15 cellular contexts compared by ENCODE assay signal in the genomic region with DNA sequence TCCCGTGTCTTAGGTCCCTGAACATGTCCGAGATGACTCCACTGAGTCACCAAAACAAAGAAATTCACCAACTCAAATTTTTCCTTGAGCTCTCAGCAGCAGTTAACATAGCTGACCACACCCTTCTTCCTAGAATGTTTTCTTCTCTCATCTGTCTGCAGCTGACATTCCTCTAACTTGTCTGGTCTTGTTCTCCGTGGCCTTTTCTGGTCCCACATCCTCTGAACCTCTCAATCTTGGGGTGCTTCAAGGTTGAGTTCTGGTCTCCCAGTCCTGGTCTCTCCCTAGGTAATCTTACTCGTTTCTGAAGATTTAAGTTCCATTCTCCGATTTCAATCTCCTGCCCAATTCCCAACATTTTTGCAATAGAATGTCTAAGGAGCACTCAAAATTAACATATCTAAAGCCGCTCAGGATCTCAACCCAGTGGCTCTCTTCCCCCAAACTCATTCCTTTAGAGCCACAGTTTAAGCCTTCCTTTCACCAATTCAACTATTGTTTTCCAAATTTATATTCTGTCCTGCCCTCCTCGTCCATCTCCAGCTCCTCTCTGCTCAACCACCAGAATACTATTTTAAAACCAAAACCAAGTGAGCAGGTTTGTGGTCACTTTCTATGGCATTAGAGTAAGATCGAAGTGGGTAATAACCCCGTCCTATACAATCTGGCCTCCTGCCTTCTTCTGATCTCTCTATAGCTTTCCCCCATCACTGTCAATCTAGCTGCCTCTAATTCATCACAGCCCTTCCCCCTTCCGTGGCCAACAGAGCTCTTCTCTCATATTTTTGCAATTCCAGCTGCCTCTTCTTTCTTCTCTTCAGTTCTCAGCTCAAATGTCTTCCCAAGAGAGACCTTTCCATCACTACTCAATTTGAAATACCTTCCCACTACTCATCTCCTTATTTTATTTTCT. TPM values are rescaled to one million over a fixed set of nuclear protein-coding genes. Genes with fewer than 3 reads are reported as not detected.
A peak's percentile ranks its signal among the peaks of the same experiment; 100 is the strongest.
DNase-seq lines count a peak whose midpoint lies in the region; FAIRE-seq and TF ChIP-seq lines count a peak whose summit lies in the region.
"Had no signal": no experiment of that assay in that cellular context is flagged by ENCODE, and none has a peak within 500 bp of the region (broad histone marks: within the 10 kb centered on the region; RNA-seq: fewer than 3 reads in every experiment).

No MANE protein-coding gene starts in this region.

- no peak overlapping the region; the same call in 1 of the 2 replicates for H3K14ac ChIP-seq in H9 (ENCODE audit: insufficient read depth, low read length)

- H3K4me1 Mint-ChIP-seq in H9 (peaks cover 42% of the 10 kb centered on the region in 2 experiments), astrocyte (ENCODE audit: low read depth, unreplicated experiment) (peaks cover 31% of the 10 kb centered on the region)
- H3K4me1 Mint-ChIP-seq: activated naive CD8-positive, alpha-beta T cell treated with anti-CD3 and anti-CD28 coated beads, Interleukin-2, amount 10 ng/mL, durations not matched to agents 7 days and 5 days had no signal

- no peak overlapping the region for H2BK15ac ChIP-seq in H9 (ENCODE audit: low read depth, low read length)

- H3K79me2 ChIP-seq in H9 (ENCODE audit: insufficient read depth, low read length) (peaks cover 9% of the 10 kb centered on the region; the same call in 1 of the 2 replicates), astrocyte (ENCODE audit: insufficient read depth, low read length) (no peaks in the 10 kb centered on the region)

- no peaks in the 10 kb centered on the region for H3K27me3 Mint-ChIP-seq in H9 (ENCODE audit: low read depth)
- H3K27me3 Mint-ChIP-seq in astrocyte (ENCODE audit: low read depth, unreplicated experiment): no peaks in the 10 kb centered on the region
- H3K27me3 Mint-ChIP-seq: activated naive CD8-positive, alpha-beta T cell treated with anti-CD3 and anti-CD28 coated beads, Interleukin-2, amount 10 ng/mL, durations not matched to agents 7 days and 5 days had no signal

- no peak overlapping the region for H3K56ac ChIP-seq in H9 (ENCODE audit: insufficient read length, low read depth, low read length)

- no peak overlapping the region for H3K23ac ChIP-seq in H9 (ENCODE audit: insufficient read length, low read depth, low read length)

- H2AK5ac ChIP-seq in H9 (ENCODE audit: insufficient read length, low read length): no peak overlapping the region

- H3K36me3 Mint-ChIP-seq in H9 (ENCODE audit: insufficient read depth in 1 of 3, low read depth in 3 of 3): peaks cover 28 to 32% (median 29%) of the 10 kb centered on the region in 3 experiments
- peaks cover 13% of the 10 kb centered on the region for H3K36me3 Mint-ChIP-seq in astrocyte (ENCODE audit: low read depth, unreplicated experiment)
- H3K36me3 Mint-ChIP-seq: activated naive CD8-positive, alpha-beta T cell treated with anti-CD3 and anti-CD28 coated beads, Interleukin-2, amount 10 ng/mL, durations not matched to agents 7 days and 5 days had no signal

- H2AFZ ChIP-seq in H9 (ENCODE audit: low read length) (no peak overlapping the region), astrocyte (ENCODE audit: low read depth, low read length) (no peak overlapping the region)

- peak overlapping the region; percentile 65 for H3K4me2 ChIP-seq in H9 (ENCODE audit: insufficient read depth, insufficient read length, low read length)
- no peak overlapping the region for H3K4me2 ChIP-seq in astrocyte (ENCODE audit: low read length)
- H3K4me2 ChIP-seq: SK-N-SH had no signal

- H3K9ac ChIP-seq in H9 (ENCODE audit: extremely low read depth, insufficient read length, low read length): peak overlapping the region; percentile 79
- H3K9ac ChIP-seq in astrocyte (ENCODE audit: low read length): no peak overlapping the region
- H3K9ac ChIP-seq: SK-N-SH had no signal

- no peak overlapping the region for H3K4ac ChIP-seq in H9 (ENCODE audit: low read depth, low read length)

- no peak overlapping the region for H3T11ph ChIP-seq in H9 (ENCODE audit: low read length)

- no peak overlapping the region for H4K5ac ChIP-seq in H9 (ENCODE audit: insufficient read length, low read depth, low read length)

- H3K27ac Mint-ChIP-seq in H9 (peak overlapping the region; percentile 81 to 100 (median 99)), astrocyte (ENCODE audit: unreplicated experiment) (peak overlapping the region; percentile 97)
- H3K27ac Mint-ChIP-seq: activated naive CD8-positive, alpha-beta T cell treated with anti-CD3 and anti-CD28 coated beads, Interleukin-2, amount 10 ng/mL, durations not matched to agents 7 days and 5 days had no signal

- no peak overlapping the region for H4K91ac ChIP-seq in H9 (ENCODE audit: insufficient read length, low read depth, low read length)

- peak overlapping the region; percentile 54 for H2BK5ac ChIP-seq in H9 (ENCODE audit: insufficient read length, low read length)

- H3K4me3 Mint-ChIP-seq in H9 (peak overlapping the region; percentile 73 to 76), astrocyte (ENCODE audit: unreplicated experiment) (peak overlapping the region; percentile 87)
- H3K4me3 Mint-ChIP-seq: activated naive CD8-positive, alpha-beta T cell treated with anti-CD3 and anti-CD28 coated beads, Interleukin-2, amount 10 ng/mL, durations not matched to agents 7 days and 5 days had no signal

- peaks cover 3% of the 10 kb centered on the region for H3K79me1 ChIP-seq in H9 (ENCODE audit: insufficient read depth, low read depth, low read length, poor library complexity, severe bottlenecking)

- peaks cover 6% of the 10 kb centered on the region for H3K23me2 ChIP-seq in H9 (ENCODE audit: insufficient read length, low read depth, low read length, poor library complexity, severe bottlenecking)

- H3K9me3 Mint-ChIP-seq in H9 (no peaks in the 10 kb centered on the region; a peak in 1 of 5 replicates), astrocyte (ENCODE audit: unreplicated experiment) (no peaks in the 10 kb centered on the region)

- no peaks in the 10 kb centered on the region for H3K36me3 ChIP-seq in astrocyte (ENCODE audit: insufficient read depth, low read length)
- H3K36me3 ChIP-seq in small intestine (ENCODE audit: control insufficient read depth in 2 of 2, insufficient read depth in 2 of 2, low read length in 2 of 2): no peaks in the 10 kb centered on the region

- H3K18ac ChIP-seq in H9 (ENCODE audit: insufficient read length, low read depth, low read length): peak overlapping the region; percentile 88

- peaks cover 3% of the 10 kb centered on the region; the same call in 1 of the 2 replicates for H3K4me1 ChIP-seq in H9 (ENCODE audit: insufficient read depth, low read length)
- no peaks in the 10 kb centered on the region for H3K4me1 ChIP-seq in astrocyte (ENCODE audit: insufficient read depth, low read length)
- no peaks in the 10 kb centered on the region for H3K4me1 ChIP-seq in small intestine (ENCODE audit: control insufficient read depth in 2 of 2, insufficient read depth in 1 of 2, low read depth in 1 of 2, low read length in 1 of 2)

- H3K4me3 ChIP-seq in astrocyte (ENCODE audit: insufficient read depth, low read depth, low read length): no peak overlapping the region
- H3K4me3 ChIP-seq in small intestine (ENCODE audit: low read depth in 1 of 2, low read length in 2 of 2): no peak overlapping the region
- H3K4me3 ChIP-seq: coronary artery had no signal

- TF ChIP-seq CTCF in H9 (conservative IDR thresholded peaks at IDR 0.05) (no peak), astrocyte (IDR thresholded peaks at IDR 0.05; ENCODE audit: insufficient read depth, low read depth, low read length) (no peak)

- DNase-seq in H9 (peak; percentile 64), astrocyte (ENCODE audit: low read depth) (no peak), iPS DF 4.7 (ENCODE audit: extremely low read depth, low spot score) (peak; percentile 90), urothelium cell line (ENCODE audit: low spot score) (peak; percentile 42), NCI-H1048 (lab: John Stamatoyannopoulos, UW) (no peak), NCI-H1417 (lab: John Stamatoyannopoulos, UW) (no peak), small intestine (no peak)
- DNase-seq: activated naive CD8-positive, alpha-beta T cell treated with anti-CD3 and anti-CD28 coated beads, Interleukin-2, amount 10 ng/mL, durations not matched to agents 7 days and 5 days; foreskin melanocyte; SK-N-SH had no signal

- H2BK20ac ChIP-seq in H9 (ENCODE audit: low read depth, low read length, poor library complexity, severe bottlenecking): no peak overlapping the region

- no peaks in the 10 kb centered on the region for H3K27me3 ChIP-seq in H9 (ENCODE audit: insufficient read depth, low read length)
- H3K27me3 ChIP-seq in astrocyte (ENCODE audit: insufficient read depth, low read length): no peaks in the 10 kb centered on the region
- no peaks in the 10 kb centered on the region for H3K27me3 ChIP-seq in small intestine (ENCODE audit: control insufficient read depth in 2 of 2, insufficient read depth in 2 of 2, low read length in 2 of 2)

- no CpG with 5 or more reads among the region's 10 CpGs for WGBS in H9 (ENCODE audit: extremely low coverage, insufficient read length, low lambda C conversion rate)
- 52 to 55% (median 55%) methylated on average over 10 of the region's 10 CpGs for WGBS in small intestine, 3 donors

- no peaks in the 10 kb centered on the region for H4K20me1 ChIP-seq in H9 (ENCODE audit: control insufficient read depth, insufficient read depth, insufficient read length)
- no peaks in the 10 kb centered on the region for H4K20me1 ChIP-seq in astrocyte (ENCODE audit: insufficient read depth, low read length)

- H3K9me3 ChIP-seq in H9 (ENCODE audit: control insufficient read depth, low read depth, low read length): no peaks in the 10 kb centered on the region
- peaks cover 4% of the 10 kb centered on the region for H3K9me3 ChIP-seq in astrocyte (ENCODE audit: insufficient read depth, low read depth, low read length)
- H3K9me3 ChIP-seq in small intestine (ENCODE audit: control insufficient read depth, low read depth): peaks cover 3% of the 10 kb centered on the region
- H3K9me3 ChIP-seq: SK-N-SH had no signal

- no peak for FAIRE-seq in astrocyte (lab: Jason Lieb, UNC)
- no peak for FAIRE-seq in urothelium cell line (lab: Jason Lieb, UNC)
- FAIRE-seq in small intestine (lab: Jason Lieb, UNC): no peak

- H4K8ac ChIP-seq in H9 (replicated peaks; ENCODE audit: insufficient read length, low read depth, low read length): no peak overlapping the region

- H3K27ac ChIP-seq in H9 (ENCODE audit: insufficient read length, low read depth, low read length): peak overlapping the region; percentile 97
- H3K27ac ChIP-seq in astrocyte (ENCODE audit: low read depth, low read length): peak overlapping the region; percentile 24
- no peak overlapping the region for H3K27ac ChIP-seq in small intestine (ENCODE audit: low read depth in 1 of 2, low read length in 1 of 2)
- H3K27ac ChIP-seq: coronary artery had no signal

- H2BK12ac ChIP-seq in H9 (ENCODE audit: insufficient read length, low read depth, low read length): no peak overlapping the region

- no peak overlapping the region for H2BK120ac ChIP-seq in H9 (ENCODE audit: low read depth, low read length, poor library complexity, severe bottlenecking)

RNA-seq across cellular contexts. Expression of a gene that starts 1.2 kb away (rescaled TPM):
- total RNA-seq in H9 (2021) (102 and 107 TPM in 2 replicates), astrocyte (55.7 and 63.3 TPM in 2 replicates)
- not detected for polyA plus RNA-seq in small intestine
- total RNA-seq: activated naive CD8-positive, alpha-beta T cell treated with anti-CD3 and anti-CD28 coated beads, Interleukin-2, amount 10 ng/mL, durations not matched to agents 7 days and 5 days; liver; skeletal muscle tissue; subcutaneous adipose tissue had no signal
- polyA plus RNA-seq: liver, neural cell, SK-N-SH had no signal

RNA-seq across cellular contexts. Expression of a gene that starts 31.1 kb away (rescaled TPM):
- total RNA-seq in H9 (2021) (not detected in 2 replicates), astrocyte (not detected in 2 replicates)
- polyA plus RNA-seq in small intestine: not detected
- total RNA-seq: activated naive CD8-positive, alpha-beta T cell treated with anti-CD3 and anti-CD28 coated beads, Interleukin-2, amount 10 ng/mL, durations not matched to agents 7 days and 5 days; liver; skeletal muscle tissue; subcutaneous adipose tissue had no signal
- polyA plus RNA-seq: liver, neural cell, SK-N-SH had no signal

Comparison
In these comparisons a context has a peak if more than half of its experiments do, and no peak if none do; other contexts are left out.
1. DNase-seq: peak in H9 (single experiment), iPS DF 4.7 (single experiment) and urothelium cell line (single experiment); none in astrocyte (single experiment), NCI-H1048 (single experiment), NCI-H1417 (0 of 3) and small intestine (single experiment).
2. H3K27ac ChIP-seq: peak in H9 (single experiment) and astrocyte (single experiment); none in small intestine (0 of 2).